2 cellular contexts compared by ENCODE assay signal in genomic region chr7:131038153-131038552, GRCh38.
TF ChIP-seq lines count a peak whose summit lies in the region.

No MANE protein-coding gene starts in this region.

TF ChIP-seq in IMR-90, 13 proteins besides CTCF, POLR2A, EP300 and RAD21:
- TF ChIP-seq BHLHE40 (IDR thresholded peaks at IDR 0.05; ENCODE audit: low read depth, low read length) (no peak), CHD1 (IDR thresholded peaks at IDR 0.05; ENCODE audit: low read depth, low read length) (no peak), SMC3 (IDR thresholded peaks at IDR 0.05; ENCODE audit: low read depth, low read length) (no peak), RCOR1 (IDR thresholded peaks at IDR 0.05; ENCODE audit: insufficient replicate concordance, low read length) (no peak), RFX5 (IDR thresholded peaks at IDR 0.05; ENCODE audit: low read depth, low read length) (no peak), CEBPB (IDR thresholded peaks at IDR 0.05; ENCODE audit: low read depth, low read length) (no peak), MAZ (IDR thresholded peaks at IDR 0.05; ENCODE audit: borderline replicate concordance, low read depth, low read length) (no peak), USF2 (IDR thresholded peaks at IDR 0.05; ENCODE audit: low read depth, low read length) (no peak), MAFK (IDR thresholded peaks at IDR 0.05; ENCODE audit: low read depth, low read length) (no peak), MXI1 (IDR thresholded peaks at IDR 0.05; ENCODE audit: borderline replicate concordance, low read depth, low read length) (no peak), ELK1 (IDR thresholded peaks at IDR 0.05; ENCODE audit: borderline replicate concordance, low read depth, low read length) (no peak)
TF ChIP-seq in IMR-90: peak in this region for 0.

TF ChIP-seq in H1, 55 proteins besides CTCF, POLR2A, EP300 and RAD21:
- TF ChIP-seq NRF1 (IDR thresholded peaks at IDR 0.05; ENCODE audit: low read depth, low read length): no peak
- no peak for TF ChIP-seq JUND (IDR thresholded peaks at IDR 0.05; ENCODE audit: low read length)
- no peak for TF ChIP-seq YY1 (IDR thresholded peaks at IDR 0.05; ENCODE audit: low read depth, low read length)
- no peak for TF ChIP-seq USF2 (IDR thresholded peaks at IDR 0.05; ENCODE audit: low read length)
- no peak for TF ChIP-seq ZNF274 (IDR thresholded peaks at IDR 0.05; ENCODE audit: borderline replicate concordance, extremely low read depth, low read length)
- TF ChIP-seq ATF3 (IDR thresholded peaks at IDR 0.05; ENCODE audit: insufficient read depth, low read depth, low read length): no peak
- no peak for TF ChIP-seq CHD1 (IDR thresholded peaks at IDR 0.05; ENCODE audit: low read depth, low read length)
- no peak for TF ChIP-seq MAX (IDR thresholded peaks at IDR 0.05)
- TF ChIP-seq CTBP2 (IDR thresholded peaks at IDR 0.05; ENCODE audit: borderline replicate concordance, insufficient read depth, insufficient read length, low read length): no peak
- TF ChIP-seq SP2 (IDR thresholded peaks at IDR 0.05; ENCODE audit: low read length): no peak
- no peak for TF ChIP-seq CHD2 (IDR thresholded peaks at IDR 0.05; ENCODE audit: low read length)
- TF ChIP-seq CBX5 (IDR thresholded peaks at IDR 0.05; ENCODE audit: low read depth, low read length): no peak
- TF ChIP-seq TBP (IDR thresholded peaks at IDR 0.05; ENCODE audit: low read depth, low read length): no peak
- no peak for TF ChIP-seq PHF8 (conservative IDR thresholded peaks at IDR 0.05; ENCODE audit: low read depth, low read length)
